1 cellular context compared by ENCODE assay signal in the genomic region with DNA sequence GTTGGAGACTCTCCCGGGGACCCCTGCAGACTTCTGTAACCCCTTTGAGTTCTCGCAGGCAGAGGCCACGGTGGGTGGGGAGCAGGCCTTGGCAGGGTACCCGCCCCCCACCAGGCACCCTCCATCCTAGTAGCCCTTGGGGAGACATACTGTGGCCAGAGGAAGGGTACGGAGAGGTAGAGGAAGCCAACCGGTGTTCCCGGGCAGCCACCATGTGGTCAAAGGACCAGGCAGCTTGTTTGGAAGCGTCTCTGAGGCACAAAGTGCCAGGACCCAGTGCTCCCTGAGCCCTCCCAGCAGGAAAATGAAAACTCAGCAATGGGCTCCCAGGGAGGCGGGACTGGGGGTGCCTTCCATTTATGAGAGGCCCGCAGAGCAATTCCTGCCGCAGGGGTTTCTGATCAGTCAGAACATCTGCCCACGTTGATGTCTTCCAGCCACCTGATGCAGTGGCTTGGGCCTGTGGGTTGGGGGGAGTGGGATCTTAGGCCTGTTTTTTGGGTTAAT.
TF ChIP-seq lines count a peak whose summit lies in the region.

No MANE protein-coding gene starts in this region.

TF ChIP-seq in HepG2, 621 proteins besides CTCF, POLR2A, EP300 and RAD21:
- TF ChIP-seq HMGA1 (CRISPR knock-in tag; conservative IDR thresholded peaks at IDR 0.05) (no peak), STAG1 (CRISPR knock-in tag; IDR thresholded peaks at IDR 0.05) (no peak), ZC3H4 (CRISPR knock-in tag; IDR thresholded peaks at IDR 0.05; ENCODE audit: borderline replicate concordance) (no peak), MXI1 (IDR thresholded peaks at IDR 0.05; ENCODE audit: borderline replicate concordance, low read depth, low read length) (no peak), ATF7 (IDR thresholded peaks at IDR 0.05) (no peak), ATF7 (CRISPR knock-in tag; IDR thresholded peaks at IDR 0.05) (no peak), EEA1 (CRISPR knock-in tag; IDR thresholded peaks at IDR 0.05; ENCODE audit: borderline replicate concordance) (no peak), POLR2AphosphoS5 (IDR thresholded peaks at IDR 0.05; ENCODE audit: low read depth, low read length) (no peak), JDP2 (CRISPR knock-in tag; IDR thresholded peaks at IDR 0.05; ENCODE audit: borderline replicate concordance) (no peak), ZNF746 (CRISPR knock-in tag; IDR thresholded peaks at IDR 0.05) (no peak), ZNF546 (CRISPR knock-in tag; conservative IDR thresholded peaks at IDR 0.05) (no peak), ATF1 (CRISPR knock-in tag; IDR thresholded peaks at IDR 0.05) (no peak)
- TF ChIP-seq, protein P1, sequence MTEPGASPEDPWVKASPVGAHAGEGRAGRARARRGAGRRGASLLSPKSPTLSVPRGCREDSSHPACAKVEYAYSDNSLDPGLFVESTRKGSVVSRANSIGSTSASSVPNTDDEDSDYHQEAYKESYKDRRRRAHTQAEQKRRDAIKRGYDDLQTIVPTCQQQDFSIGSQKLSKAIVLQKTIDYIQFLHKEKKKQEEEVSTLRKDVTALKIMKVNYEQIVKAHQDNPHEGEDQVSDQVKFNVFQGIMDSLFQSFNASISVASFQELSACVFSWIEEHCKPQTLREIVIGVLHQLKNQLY (CRISPR knock-in tag; IDR thresholded peaks at IDR 0.05), result no peak
- TF ChIP-seq, protein P2, sequence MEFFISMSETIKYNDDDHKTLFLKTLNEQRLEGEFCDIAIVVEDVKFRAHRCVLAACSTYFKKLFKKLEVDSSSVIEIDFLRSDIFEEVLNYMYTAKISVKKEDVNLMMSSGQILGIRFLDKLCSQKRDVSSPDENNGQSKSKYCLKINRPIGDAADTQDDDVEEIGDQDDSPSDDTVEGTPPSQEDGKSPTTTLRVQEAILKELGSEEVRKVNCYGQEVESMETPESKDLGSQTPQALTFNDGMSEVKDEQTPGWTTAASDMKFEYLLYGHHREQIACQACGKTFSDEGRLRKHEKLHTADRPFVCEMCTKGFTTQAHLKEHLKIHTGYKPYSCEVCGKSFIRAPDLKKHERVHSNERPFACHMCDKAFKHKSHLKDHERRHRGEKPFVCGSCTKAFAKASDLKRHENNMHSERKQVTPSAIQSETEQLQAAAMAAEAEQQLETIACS (CRISPR knock-in tag; IDR thresholded peaks at IDR 0.05), result no peak
